14 cellular contexts compared by ENCODE assay signal in the genomic region with DNA sequence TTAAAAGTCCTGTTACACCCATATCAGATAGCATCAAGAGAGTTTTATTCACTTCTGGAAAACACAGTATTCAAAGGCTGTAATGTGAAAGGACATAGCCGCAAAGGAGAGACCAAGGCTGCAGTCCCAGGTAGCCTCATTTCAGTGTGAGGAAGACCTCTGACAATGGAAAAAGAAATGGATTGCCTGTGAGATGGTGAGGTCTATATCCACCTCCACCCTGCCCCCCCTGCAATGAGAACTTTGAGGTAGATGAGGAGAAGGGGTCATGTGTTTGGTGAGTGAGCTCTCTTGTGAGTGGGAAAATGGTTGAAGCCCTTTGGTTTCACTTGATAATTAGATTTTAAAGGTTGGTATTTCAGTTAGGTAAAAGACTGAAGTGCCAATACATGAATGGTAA. TPM values are rescaled to one million over a fixed set of nuclear protein-coding genes. Genes with fewer than 3 reads are reported as not detected.
DNase-seq lines count a peak whose midpoint lies in the region; ATAC-seq and TF ChIP-seq lines count a peak whose summit lies in the region.
"Had no signal": no experiment of that assay in that cellular context is flagged by ENCODE, and none has a peak within 500 bp of the region (broad histone marks: within the 10 kb centered on the region; RNA-seq: fewer than 3 reads in every experiment).

No MANE protein-coding gene starts in this region.

- peak overlapping the region; percentile 55 for H3K27ac Mint-ChIP-seq in activated CD4-positive, alpha-beta T cell treated with anti-CD3 and anti-CD28 coated beads for 36 hours
- H3K27ac Mint-ChIP-seq in chondrocyte (ENCODE audit: unreplicated experiment) = peak overlapping the region; percentile 88

- H2AFZ ChIP-seq in OCI-LY7 (ENCODE audit: low read length) = no peak overlapping the region

- POLR2A ChIA-PET in activated CD4-positive, alpha-beta T cell treated with anti-CD3 and anti-CD28 coated beads for 36 hours (lab: Charles Lee) = interaction anchor here (0.7 to 1.2 kb wide), 2 partner anchors 16 to 68 kb away, joined by 3 read pairs; no protein-coding TSS in a partner anchor
- POLR2A ChIA-PET in OCI-LY7 (lab: Charles Lee) = interaction anchor here (2.7 kb wide), 1 partner anchor 16 kb away, joined by 6 read pairs; no protein-coding TSS in a partner anchor

- no peaks in the 10 kb centered on the region for H3K9me3 Mint-ChIP-seq in activated CD4-positive, alpha-beta T cell treated with anti-CD3 and anti-CD28 coated beads for 36 hours (ENCODE audit: low read depth)
- H3K9me3 Mint-ChIP-seq in chondrocyte (ENCODE audit: low read depth) = no peaks in the 10 kb centered on the region

- H3K27me3 Mint-ChIP-seq in activated CD4-positive, alpha-beta T cell treated with anti-CD3 and anti-CD28 coated beads for 36 hours = no peaks in the 10 kb centered on the region
- H3K27me3 Mint-ChIP-seq in chondrocyte (ENCODE audit: low read depth) = no peaks in the 10 kb centered on the region

- no peak overlapping the region for H3K4me3 ChIP-seq in OCI-LY7 (ENCODE audit: low read depth, low read length, poor library complexity, severe bottlenecking)
- H3K4me3 ChIP-seq in retinal pigment epithelial cell (ENCODE audit: low read length) = peak overlapping the region; percentile 90
- H3K4me3 ChIP-seq: A549, SJSA1 had no signal

- H3K9me2 ChIP-seq in OCI-LY7 (ENCODE audit: insufficient read depth, low read length) = no peaks in the 10 kb centered on the region

- peaks cover 74% of the 10 kb centered on the region for H3K79me2 ChIP-seq in OCI-LY7 (ENCODE audit: insufficient read depth, low read depth, low read length)

- H3K27ac ChIP-seq in OCI-LY7 (ENCODE audit: low read depth, low read length, poor library complexity, severe bottlenecking) = no peak overlapping the region
- H3K27ac ChIP-seq: A549, SJSA1, testis had no signal

- peaks cover 71% of the 10 kb centered on the region for H3K4me1 Mint-ChIP-seq in activated CD4-positive, alpha-beta T cell treated with anti-CD3 and anti-CD28 coated beads for 36 hours
- H3K4me1 Mint-ChIP-seq in chondrocyte (ENCODE audit: low read depth) = peaks cover 74% of the 10 kb centered on the region

- no peak for DNase-seq in activated CD4-positive, alpha-beta T cell treated with anti-CD3 and anti-CD28 coated beads for 36 hours
- DNase-seq in activated CD4-positive, alpha-beta T cell treated with anti-CD3 and anti-CD28 coated beads, Interleukin-2, amount 50 U/mL, for 4 hours = no peak
- DNase-seq in OCI-LY7 (ENCODE audit: low spot score) (no peak), chondrocyte (ENCODE audit: low spot score) (no peak), retinal pigment epithelial cell (ENCODE audit: low read depth) (no peak), OCI-M1 (lab: John Stamatoyannopoulos, UW) (no peak), NCI-H446 treated with DMSO at 0.1 percent for 48 hours (lab: John Stamatoyannopoulos, UW) (no peak)
- DNase-seq: activated effector memory CD4-positive, alpha-beta T cell treated with anti-CD3 and anti-CD28 coated beads, Interleukin-2, amount 50 U/mL, for 16 hours; NCI-H2081; occipital lobe; testis had no signal

- H3K4me1 ChIP-seq in OCI-LY7 (ENCODE audit: insufficient read depth, low read length, poor library complexity, severe bottlenecking) = peaks cover 47% of the 10 kb centered on the region

- intact Hi-C loops in activated CD4-positive, alpha-beta T cell treated with anti-CD3 and anti-CD28 coated beads for 36 hours (cut with DNase I, micrococcal nuclease) = loop anchor here (1.0 to 5.0 kb wide), 3 partner anchors 52 to 125 kb away; no protein-coding TSS in a partner anchor
- intact Hi-C loops in OCI-LY7 (cut with micrococcal nuclease; ENCODE audit: unreplicated experiment) = no loop called here

- no peak for ATAC-seq in activated CD4-positive, alpha-beta T cell treated with anti-CD3 and anti-CD28 coated beads for 36 hours
- ATAC-seq in HG03439 (IDR thresholded peaks at IDR 0.05; ENCODE audit: unreplicated experiment) = no peak
- ATAC-seq: A549 had no signal

- peaks cover 35% of the 10 kb centered on the region for H4K20me1 ChIP-seq in OCI-LY7 (ENCODE audit: insufficient read depth, low read length)

- peak overlapping the region; percentile 96 for H3K4me3 Mint-ChIP-seq in activated CD4-positive, alpha-beta T cell treated with anti-CD3 and anti-CD28 coated beads for 36 hours
- H3K4me3 Mint-ChIP-seq in chondrocyte (ENCODE audit: unreplicated experiment) = peak overlapping the region; percentile 93

- H3K9me3 ChIP-seq in OCI-LY7 (ENCODE audit: low read length) = no peaks in the 10 kb centered on the region
- H3K9me3 ChIP-seq: A549, testis had no signal

- H3K36me3 ChIP-seq in OCI-LY7 (ENCODE audit: insufficient read depth, low read length) = peaks cover 71% of the 10 kb centered on the region

- no peak for TF ChIP-seq CTCF in OCI-LY7 (conservative IDR thresholded peaks at IDR 0.05; ENCODE audit: low read length)
- no peak for TF ChIP-seq CTCF in chondrocyte (IDR thresholded peaks at IDR 0.05)
- TF ChIP-seq CTCF in retinal pigment epithelial cell (conservative IDR thresholded peaks at IDR 0.05; ENCODE audit: low read depth, low read length) = no peak

- CTCF ChIA-PET in activated CD4-positive, alpha-beta T cell treated with anti-CD3 and anti-CD28 coated beads for 36 hours (lab: Charles Lee) = interaction anchor here (0.9 to 4.5 kb wide), 5 partner anchors 9 to 153 kb away, joined by 3 to 29 read pairs (median 3); no protein-coding TSS in a partner anchor
- CTCF ChIA-PET in OCI-LY7 (lab: Charles Lee; ENCODE audit: unreplicated experiment) = no interaction called here

- no TSS peak for BruUV-seq in OCI-LY7 (replicated peaks; lab: Mats Ljungman, UMichigan)

- peak overlapping the region; percentile 99 for H3K4me2 ChIP-seq in OCI-LY7 (ENCODE audit: low read length)
- H3K4me2 ChIP-seq: A549 had no signal

- peaks cover 66% of the 10 kb centered on the region for H3K36me3 Mint-ChIP-seq in activated CD4-positive, alpha-beta T cell treated with anti-CD3 and anti-CD28 coated beads for 36 hours (ENCODE audit: low read depth)
- peaks cover 11% of the 10 kb centered on the region for H3K36me3 Mint-ChIP-seq in chondrocyte (ENCODE audit: low read depth)

RNA-seq across cellular contexts. Expression of a gene that starts 3.5 kb away (rescaled TPM):
- total RNA-seq in activated CD4-positive, alpha-beta T cell treated with anti-CD3 and anti-CD28 coated beads for 36 hours = 100 to 1,000 TPM; 102 to 117 TPM
- total RNA-seq in OCI-LY7 (2014; rRNA removed; shearing (Covaris generic)) = 15.2 and 20.9 TPM in 2 replicates
- total RNA-seq in OCI-LY7 (2022) (56.1 and 64.7 TPM in 2 replicates), chondrocyte (102 to 106 TPM (median 104 TPM) in 3 replicates)

RNA-seq across cellular contexts. Expression of a gene that starts 3.5 kb away (rescaled TPM):
- total RNA-seq in activated CD4-positive, alpha-beta T cell treated with anti-CD3 and anti-CD28 coated beads for 36 hours = 10 to 100 TPM; 18.2 to 22.9 TPM
- total RNA-seq in OCI-LY7 (2014; rRNA removed; shearing (Covaris generic)) = 26.3 and 31.5 TPM in 2 replicates
- 22.2 and 26.6 TPM in 2 replicates for total RNA-seq in OCI-LY7 (2022)
- 47.6 to 92.7 TPM (median 48.0 TPM) in 3 replicates for total RNA-seq in chondrocyte
